9 cellular contexts compared by ENCODE assay signal in genomic region chr3:108132727-108133373, GRCh38. TPM values are rescaled to one million over a fixed set of nuclear protein-coding genes. Genes with fewer than 3 reads are reported as not detected.
DNase-seq lines count a peak whose midpoint lies in the region; ATAC-seq and TF ChIP-seq lines count a peak whose summit lies in the region.
"Had no signal": no experiment of that assay in that cellular context is flagged by ENCODE, and none has a peak within 500 bp of the region (broad histone marks: within the 10 kb centered on the region; RNA-seq: fewer than 3 reads in every experiment).

No MANE protein-coding gene starts in this region.

- H3K4me1 ChIP-seq in lower lobe of right lung: peaks cover 40% of the 10 kb centered on the region

- no peaks in the 10 kb centered on the region for H3K36me3 ChIP-seq in lower lobe of right lung

- ATAC-seq in lower lobe of right lung (peak in 1 of 2 donors; percentile 63), HG02973 (IDR thresholded peaks at IDR 0.05; ENCODE audit: unreplicated experiment) (no peak), GM18517 (IDR thresholded peaks at IDR 0.05; ENCODE audit: unreplicated experiment) (no peak), GM18873 (IDR thresholded peaks at IDR 0.05; ENCODE audit: low FRiP score, unreplicated experiment) (no peak)

- no peaks in the 10 kb centered on the region for H3K9me3 ChIP-seq in lower lobe of right lung

- H3K27me3 Mint-ChIP-seq in CD14-positive monocyte (ENCODE audit: low read depth in 3 of 3): peaks cover 0 to 6% (median 1%) of the 10 kb centered on the region in 3 donors
- H3K27me3 Mint-ChIP-seq in activated naive CD8-positive, alpha-beta T cell treated with anti-CD3 and anti-CD28 coated beads for 36 hours: no peaks in the 10 kb centered on the region

- peak overlapping the region; percentile 22 to 99 (median 94) for H3K27ac Mint-ChIP-seq in CD14-positive monocyte
- peak overlapping the region; percentile 90 for H3K27ac Mint-ChIP-seq in activated naive CD8-positive, alpha-beta T cell treated with anti-CD3 and anti-CD28 coated beads for 36 hours

- H3K27me3 ChIP-seq in lower lobe of right lung (ENCODE audit: low read depth): no peaks in the 10 kb centered on the region

- peaks cover 55% of the 10 kb centered on the region for H3K4me1 Mint-ChIP-seq in CD14-positive monocyte
- H3K4me1 Mint-ChIP-seq in activated naive CD8-positive, alpha-beta T cell treated with anti-CD3 and anti-CD28 coated beads for 36 hours: peaks cover 88% of the 10 kb centered on the region

- intact Hi-C loops in CD14-positive monocyte (cut with micrococcal nuclease): loop anchor here (2.0 to 5.0 kb wide), 3 partner anchors 41 to 146 kb away; partner anchors contain the start of gene CD47 (in 2 of the 2)
- intact Hi-C loops in lower lobe of right lung (cut with DNase I): no loop called here

- H3K4me3 ChIP-seq in lower lobe of right lung: no peak overlapping the region

- peak overlapping the region; percentile 68 for H3K27ac ChIP-seq in lower lobe of right lung

- H3K36me3 Mint-ChIP-seq in CD14-positive monocyte: no peaks in the 10 kb centered on the region
- H3K36me3 Mint-ChIP-seq in activated naive CD8-positive, alpha-beta T cell treated with anti-CD3 and anti-CD28 coated beads for 36 hours: peaks cover 96% of the 10 kb centered on the region
- H3K36me3 Mint-ChIP-seq: brain had no signal

- H3K4me3 Mint-ChIP-seq in CD14-positive monocyte: peak overlapping the region; percentile 57 to 86
- H3K4me3 Mint-ChIP-seq in activated naive CD8-positive, alpha-beta T cell treated with anti-CD3 and anti-CD28 coated beads for 36 hours: peak overlapping the region; percentile 26

- TF ChIP-seq CTCF in CD14-positive monocyte (IDR thresholded peaks at IDR 0.05): no peak
- no peak for TF ChIP-seq CTCF in lower lobe of right lung (IDR thresholded peaks at IDR 0.05)

- DNase-seq in CD14-positive monocyte (ENCODE audit: low spot score) (no peak), HS-27A (ENCODE audit: low read depth) (peak; percentile 30), lower lobe of right lung (no peak), DMS53 treated with DMSO at 0.1 percent for 48 hours (lab: John Stamatoyannopoulos, UW; ENCODE audit: unreplicated experiment) (no peak)
- DNase-seq in activated naive CD8-positive, alpha-beta T cell treated with anti-CD3 and anti-CD28 coated beads for 36 hours: no peak

- peaks cover 0 to 2% (median 0%) of the 10 kb centered on the region in 7 donors for H3K9me3 Mint-ChIP-seq in CD14-positive monocyte
- peaks cover 18% of the 10 kb centered on the region for H3K9me3 Mint-ChIP-seq in activated naive CD8-positive, alpha-beta T cell treated with anti-CD3 and anti-CD28 coated beads for 36 hours
- H3K9me3 Mint-ChIP-seq: brain had no signal

RNA-seq across cellular contexts. Expression of gene CD47, which starts 42.0 kb away (rescaled TPM):
- polyA plus RNA-seq in CD14-positive monocyte: 100 to 1,000 TPM; 173 to 203 TPM
- total RNA-seq in activated naive CD8-positive, alpha-beta T cell treated with anti-CD3 and anti-CD28 coated beads for 36 hours: 10 to 100 TPM; 84.7 to 85.2 TPM
- 222 TPM for total RNA-seq in lower lobe of right lung
